Comparison of ENCODE assay signal across 26 cellular contexts in the genomic region with DNA sequence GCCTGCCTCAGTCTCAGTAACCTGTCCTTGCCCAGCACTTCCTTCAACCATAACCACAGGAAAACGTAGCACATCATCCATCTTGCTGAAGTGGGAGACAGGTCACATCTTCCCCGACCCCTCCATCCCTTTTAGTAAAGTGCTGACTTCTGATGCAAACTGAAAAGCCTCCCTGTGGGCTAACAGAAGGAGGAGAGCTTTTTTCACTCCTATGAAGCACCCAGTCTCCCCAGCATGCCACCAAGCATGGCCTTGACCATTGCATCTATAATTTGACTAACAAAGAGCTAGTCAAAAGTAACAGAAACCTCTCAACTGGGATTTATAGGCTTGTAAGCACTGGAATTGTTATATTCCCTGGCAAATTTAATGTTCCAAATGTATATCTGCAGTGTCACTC.
"Had no signal": no experiment of that assay in that cellular context is flagged by ENCODE, and none has a peak within 500 bp of the region (broad histone marks: within the 10 kb centered on the region; RNA-seq: fewer than 3 reads in every experiment).

No MANE protein-coding gene starts in this region.

- H3K27me3 ChIP-seq: breast epithelium had no signal

- DNase-seq: activated CD4-positive, alpha-beta memory T cell treated with anti-CD3 and anti-CD28 coated beads, Interleukin-2, amount 10 ng/mL, durations not matched to agents 7 days and 5 days; activated CD4-positive, alpha-beta T cell treated with anti-CD3 and anti-CD28 coated beads for 36 hours; activated CD4-positive, alpha-beta T cell treated with anti-CD3 and anti-CD28 coated beads, Interleukin-2, amount 50 U/mL, for 1 hour; activated CD8-positive, alpha-beta memory T cell treated with anti-CD3 and anti-CD28 coated beads, Interleukin-2, amount 50 U/mL, for 48 hours; activated effector memory CD4-positive, alpha-beta T cell treated with Interleukin-2 at 50 U/mL for 16 hours; activated naive CD4-positive, alpha-beta T cell; activated T-cell treated with anti-CD3 and anti-CD28 coated beads, Interleukin-2, amount 50 U/mL, for 1 hour; aorta; KG1; MV-4-11; NCI-H1092 treated with DMSO at 0.1 percent for 48 hours; NCI-H1436 treated with DMSO at 0.1 percent for 48 hours; NCI-H2029; NCI-H2107; NCI-H2171 treated with DMSO at 0.1 percent for 48 hours; NCI-H226; NCI-H526; SIG-M5; T-cell; T-helper 2 cell; T1000 had no signal

- H3K27me3 Mint-ChIP-seq: activated CD4-positive, alpha-beta memory T cell treated with anti-CD3 and anti-CD28 coated beads, Interleukin-2, amount 10 ng/mL, durations not matched to agents 7 days and 5 days; activated CD4-positive, alpha-beta T cell treated with anti-CD3 and anti-CD28 coated beads for 36 hours; activated naive CD4-positive, alpha-beta T cell treated with anti-CD3 and anti-CD28 coated beads, Interleukin-2, amount 50 U/mL, for 24 hours; central memory CD8-positive, alpha-beta T cell; T-cell had no signal

- H3K9me3 Mint-ChIP-seq: activated CD4-positive, alpha-beta memory T cell treated with anti-CD3 and anti-CD28 coated beads, Interleukin-2, amount 10 ng/mL, durations not matched to agents 7 days and 5 days; activated naive CD4-positive, alpha-beta T cell treated with anti-CD3 and anti-CD28 coated beads, Interleukin-2, amount 50 U/mL, for 24 hours; activated T-helper 1 cell treated with anti-CD3 and anti-CD28 coated beads, Interleukin-12 subunit alpha, Interleukin-12 subunit beta, Interleukin-2, Interleukin-4 antibody, amounts not matched to agents 30 ng/mL and 10 ng/mL and 1 ng/mL, durations not matched to agents 14 hours and 24 hours and 36 hours had no signal

- H3K27ac Mint-ChIP-seq: activated CD4-positive, alpha-beta memory T cell treated with anti-CD3 and anti-CD28 coated beads, Interleukin-2, amount 10 ng/mL, durations not matched to agents 7 days and 5 days; activated CD4-positive, alpha-beta T cell treated with anti-CD3 and anti-CD28 coated beads for 36 hours; activated naive CD4-positive, alpha-beta T cell treated with anti-CD3 and anti-CD28 coated beads, Interleukin-2, amount 50 U/mL, for 24 hours; activated T-helper 1 cell treated with anti-CD3 and anti-CD28 coated beads, Interleukin-12 subunit alpha, Interleukin-12 subunit beta, Interleukin-2, Interleukin-4 antibody, amounts not matched to agents 30 ng/mL and 10 ng/mL and 1 ng/mL, durations not matched to agents 14 hours and 24 hours and 36 hours; T-cell had no signal

- H3K4me3 Mint-ChIP-seq: activated CD4-positive, alpha-beta memory T cell treated with anti-CD3 and anti-CD28 coated beads, Interleukin-2, amount 10 ng/mL, durations not matched to agents 7 days and 5 days; activated CD4-positive, alpha-beta T cell treated with anti-CD3 and anti-CD28 coated beads for 36 hours; activated naive CD4-positive, alpha-beta T cell treated with anti-CD3 and anti-CD28 coated beads, Interleukin-2, amount 50 U/mL, for 24 hours; activated T-helper 1 cell treated with anti-CD3 and anti-CD28 coated beads, Interleukin-12 subunit alpha, Interleukin-12 subunit beta, Interleukin-2, Interleukin-4 antibody, amounts not matched to agents 30 ng/mL and 10 ng/mL and 1 ng/mL, durations not matched to agents 14 hours and 24 hours and 36 hours; central memory CD8-positive, alpha-beta T cell; T-cell had no signal

- ATAC-seq: activated CD4-positive, alpha-beta T cell treated with anti-CD3 and anti-CD28 coated beads for 36 hours; T-cell had no signal

- H3K36me3 ChIP-seq: breast epithelium had no signal

- H3K4me3 ChIP-seq: breast epithelium had no signal

- H3K36me3 Mint-ChIP-seq: activated naive CD4-positive, alpha-beta T cell treated with anti-CD3 and anti-CD28 coated beads, Interleukin-2, amount 50 U/mL, for 24 hours; T-cell had no signal

- H3K4me1 Mint-ChIP-seq: activated CD4-positive, alpha-beta memory T cell treated with anti-CD3 and anti-CD28 coated beads, Interleukin-2, amount 10 ng/mL, durations not matched to agents 7 days and 5 days; activated CD4-positive, alpha-beta T cell treated with anti-CD3 and anti-CD28 coated beads for 36 hours; activated naive CD4-positive, alpha-beta T cell treated with anti-CD3 and anti-CD28 coated beads, Interleukin-2, amount 50 U/mL, for 24 hours; central memory CD8-positive, alpha-beta T cell; T-cell had no signal

- H3K27ac ChIP-seq: breast epithelium, VCaP had no signal

- H3K4me1 ChIP-seq: breast epithelium had no signal

- H3K9me3 ChIP-seq: breast epithelium had no signal
